ENCODE assay signal across 16 cellular contexts in genomic region chr11:1652026-1652425, GRCh38. TPM values are rescaled to one million over a fixed set of nuclear protein-coding genes. Genes with fewer than 3 reads are reported as not detected.
A peak's percentile ranks its signal among the peaks of the same experiment; 100 is the strongest.
DNase-seq lines count a peak whose midpoint lies in the region; TF ChIP-seq lines count a peak whose summit lies in the region.
"Had no signal": no experiment of that assay in that cellular context is flagged by ENCODE, and none has a peak within 500 bp of the region (broad histone marks: within the 10 kb centered on the region; RNA-seq: fewer than 3 reads in every experiment).

No MANE protein-coding gene starts in this region.

- H3K27ac Mint-ChIP-seq in Caco-2 (ENCODE audit: unreplicated experiment), result peak overlapping the region; percentile 42
- H3K27ac Mint-ChIP-seq: CD4-positive, CD25-positive, alpha-beta regulatory T cell had no signal

- POLR2A ChIA-PET in Caco-2 (lab: Charles Lee), result interaction anchor here (0.8 kb wide), 1 partner anchor 179 kb away, joined by 3 read pairs; no protein-coding TSS in a partner anchor

- no peak for TF ChIP-seq POLR2A in sigmoid colon (IDR thresholded peaks at IDR 0.05)

- H2BK12ac ChIP-seq in mesenchymal stem cell (ENCODE audit: low read length in 2 of 2), result peak overlapping the region in 1 of 2 experiments; percentile 64

- no peak overlapping the region for H3K4me3 ChIP-seq in Caco-2 (ENCODE audit: low read depth, low read length)
- no peak overlapping the region for H3K4me3 ChIP-seq in NT2/D1 (ENCODE audit: insufficient read length, low read depth)
- H3K4me3 ChIP-seq in mesenchymal stem cell (ENCODE audit: insufficient read depth in 1 of 2, low read depth in 1 of 2, low read length in 2 of 2), result no peak overlapping the region
- H3K4me3 ChIP-seq in sigmoid colon, result no peak overlapping the region
- H3K4me3 ChIP-seq: GM12878 had no signal

- peak overlapping the region; percentile 71 for H2BK15ac ChIP-seq in mesenchymal stem cell (ENCODE audit: low read depth, poor library complexity, severe bottlenecking)

- TF ChIP-seq CTCF in Caco-2 (IDR thresholded peaks at IDR 0.05; ENCODE audit: insufficient read depth in 1 of 2, low read depth in 1 of 2, low read length in 1 of 2, severe bottlenecking in 1 of 2, unreplicated experiment in 1 of 2) (no peak), sigmoid colon (IDR thresholded peaks at IDR 0.05) (no peak)

- H3K18ac ChIP-seq in mesenchymal stem cell (ENCODE audit: low read depth in 1 of 2, low read length in 2 of 2), result peak overlapping the region in 1 of 2 experiments; percentile 12

- 87% methylated on average over 19 of the region's 19 CpGs for WGBS in mesenchymal stem cell
- WGBS in sigmoid colon, 2 donors, result 86 to 88% methylated on average over 19 of the region's 19 CpGs

- no peaks in the 10 kb centered on the region for H3K27me3 Mint-ChIP-seq in Caco-2 (ENCODE audit: insufficient read depth, unreplicated experiment)

- BruUV-seq in Caco-2 (replicated peaks; lab: Mats Ljungman, UMichigan), result no TSS peak

- H2AFZ ChIP-seq in mesenchymal stem cell (ENCODE audit: low read depth, low read length), result no peak overlapping the region

- H3K9me3 Mint-ChIP-seq in Caco-2 (ENCODE audit: unreplicated experiment), result no peaks in the 10 kb centered on the region
- H3K9me3 Mint-ChIP-seq: CD4-positive, CD25-positive, alpha-beta regulatory T cell; IgD-negative memory B cell had no signal

- no peak overlapping the region for H2BK5ac ChIP-seq in mesenchymal stem cell (ENCODE audit: low read depth, low read length, poor library complexity, severe bottlenecking)

- H3K27ac ChIP-seq in mesenchymal stem cell (ENCODE audit: low read length, poor library complexity, severe bottlenecking) (no peak overlapping the region), sigmoid colon (no peak overlapping the region)

- H3K36me3 Mint-ChIP-seq in Caco-2 (ENCODE audit: insufficient read depth, unreplicated experiment), result no peaks in the 10 kb centered on the region
- H3K36me3 Mint-ChIP-seq: CD4-positive, CD25-positive, alpha-beta regulatory T cell had no signal

- H3K14ac ChIP-seq in mesenchymal stem cell (ENCODE audit: low read length in 2 of 2), result no peak overlapping the region

- H3K27me3 ChIP-seq in Caco-2 (replicated peaks; ENCODE audit: control insufficient read depth, insufficient read depth, low read length) (no peaks in the 10 kb centered on the region), NT2/D1 (ENCODE audit: insufficient read depth, insufficient read length) (peaks cover 19% of the 10 kb centered on the region), mesenchymal stem cell (ENCODE audit: control insufficient read depth in 1 of 2, insufficient read depth in 1 of 2, low read length in 2 of 2) (peaks cover 35 to 65% of the 10 kb centered on the region in 2 experiments), sigmoid colon (peaks cover 0 to 23% (median 0%) of the 10 kb centered on the region in 3 donors)

- H3K4me1 ChIP-seq in Caco-2 (peaks cover 37% of the 10 kb centered on the region), NT2/D1 (ENCODE audit: insufficient read depth, insufficient read length) (peaks cover 22% of the 10 kb centered on the region), mesenchymal stem cell (ENCODE audit: control insufficient read depth, insufficient read depth, low read depth, low read length) (peaks cover 12% of the 10 kb centered on the region), sigmoid colon (peaks cover 0 to 5% (median 4%) of the 10 kb centered on the region in 4 donors)

- DNase-seq in Caco-2 (peak in 1 of 2 experiments; percentile 37), NT2/D1 (ENCODE audit: low read depth, low spot score) (no peak), mesenchymal stem cell (no peak), sigmoid colon (peak; percentile 57), NCI-H1105 (lab: John Stamatoyannopoulos, UW) (no peak), NCI-H2227 (lab: John Stamatoyannopoulos, UW; ENCODE audit: unreplicated experiment) (no peak), HuH-7 (ENCODE audit: low spot score) (no peak)
- DNase-seq: NCI-H2171 had no signal

- intact Hi-C loops in Caco-2 (cut with micrococcal nuclease; ENCODE audit: unreplicated experiment), result loop anchor here (2.0 kb wide), 2 partner anchors 179 to 267 kb away; partner anchors contain the start of gene TNNT3
- intact Hi-C loops in sigmoid colon (cut with DNase I), result loop anchor here (1.0 to 5.0 kb wide), 3 partner anchors 41 to 500 kb away; no protein-coding TSS in a partner anchor

- H4K8ac ChIP-seq in mesenchymal stem cell (ENCODE audit: low read length), result peak overlapping the region; percentile 7

- peak overlapping the region; percentile 79 for H4K91ac ChIP-seq in mesenchymal stem cell (ENCODE audit: low read length)

- H3K9me3 ChIP-seq in Caco-2 (no peaks in the 10 kb centered on the region), NT2/D1 (ENCODE audit: insufficient read depth, low read length) (no peaks in the 10 kb centered on the region), mesenchymal stem cell (ENCODE audit: control insufficient read depth, low read length) (no peaks in the 10 kb centered on the region), sigmoid colon (no peaks in the 10 kb centered on the region)

- H3K4ac ChIP-seq in mesenchymal stem cell (ENCODE audit: low read depth in 1 of 2, low read length in 2 of 2), result no peak overlapping the region

- peaks cover 17% of the 10 kb centered on the region for H3K4me1 Mint-ChIP-seq in Caco-2 (ENCODE audit: low read depth, unreplicated experiment)
- H3K4me1 Mint-ChIP-seq: CD4-positive, CD25-positive, alpha-beta regulatory T cell had no signal

- H3K36me3 ChIP-seq in Caco-2 (ENCODE audit: control insufficient read depth, insufficient read depth, low read length), result no peaks in the 10 kb centered on the region
- H3K36me3 ChIP-seq in NT2/D1 (ENCODE audit: insufficient read depth, insufficient read length, low read length), result no peaks in the 10 kb centered on the region
- H3K36me3 ChIP-seq in mesenchymal stem cell (ENCODE audit: control insufficient read depth in 1 of 2, insufficient read depth in 2 of 2, low read depth in 1 of 2, low read length in 2 of 2), result no peaks in the 10 kb centered on the region
- H3K36me3 ChIP-seq in sigmoid colon, result no peaks in the 10 kb centered on the region

- no peaks in the 10 kb centered on the region for H3K79me1 ChIP-seq in mesenchymal stem cell (replicated peaks; ENCODE audit: low read length, poor library complexity, severe bottlenecking)

- CTCF ChIA-PET in Caco-2 (lab: Charles Lee), result interaction anchor here (0.5 to 5.5 kb wide), 44 partner anchors 12 to 507 kb away, joined by 3 to 188 read pairs (median 5); partner anchors contain the start of genes IGF2, MRPL23 and SYT8

- H3K4me2 ChIP-seq in mesenchymal stem cell (ENCODE audit: low read length, poor library complexity, severe bottlenecking), result no peak overlapping the region

- TF ChIP-seq EP300 in sigmoid colon (IDR thresholded peaks at IDR 0.05), result no peak

- no peak overlapping the region for H2AK5ac ChIP-seq in mesenchymal stem cell (ENCODE audit: low read length, severe bottlenecking)

- no peak overlapping the region for H3K23ac ChIP-seq in mesenchymal stem cell (ENCODE audit: low read length in 2 of 2)

- H2BK120ac ChIP-seq in mesenchymal stem cell (ENCODE audit: low read depth, low read length), result no peak overlapping the region

- H3K9ac ChIP-seq in NT2/D1 (ENCODE audit: insufficient read length, low read depth) (peak overlapping the region; percentile 18), mesenchymal stem cell (ENCODE audit: low read length) (no peak overlapping the region)

- no peak overlapping the region for H3K4me3 Mint-ChIP-seq in Caco-2 (ENCODE audit: unreplicated experiment)
- H3K4me3 Mint-ChIP-seq: CD4-positive, CD25-positive, alpha-beta regulatory T cell; IgD-negative memory B cell had no signal

RNA-seq across cellular contexts. Expression of gene KRTAP5-5, which starts 22.5 kb away (rescaled TPM):
- total RNA-seq in Caco-2 (2022), result not detected in 2 replicates
- polyA plus RNA-seq in mesenchymal stem cell (2013, experiment 1 of 2), result not detected
- polyA plus RNA-seq in mesenchymal stem cell (2013, experiment 2 of 2), result not detected
- total RNA-seq in sigmoid colon, result not detected
- polyA plus RNA-seq in sigmoid colon, result under 1 TPM in 2 of 3 donors, not detected in 1; 0.28 to 0.92 TPM
- total RNA-seq: A673; CD4-positive, CD25-positive, alpha-beta regulatory T cell; GM12878; Right ventricle myocardium superior; RPMI7951; SK-MEL-5 had no signal
- polyA plus RNA-seq: BJ; CD4-positive, CD25-positive, alpha-beta regulatory T cell; GM12878; IgD-negative memory B cell had no signal

RNA-seq across cellular contexts. Expression of gene KRTAP5-4, which starts 30.1 kb away (rescaled TPM):
- total RNA-seq in Caco-2 (2022) (not detected in 2 replicates), sigmoid colon (not detected)
- not detected for polyA plus RNA-seq in mesenchymal stem cell (2013, experiment 1 of 2)
- not detected for polyA plus RNA-seq in mesenchymal stem cell (2013, experiment 2 of 2)
- polyA plus RNA-seq in sigmoid colon, result not detected
- total RNA-seq: A673; CD4-positive, CD25-positive, alpha-beta regulatory T cell; GM12878; Right ventricle myocardium superior; RPMI7951; SK-MEL-5 had no signal
- polyA plus RNA-seq: BJ; CD4-positive, CD25-positive, alpha-beta regulatory T cell; GM12878; IgD-negative memory B cell had no signal

RNA-seq across cellular contexts. Expression of gene KRTAP5-3, which starts 43.8 kb away (rescaled TPM):
- not detected in 2 replicates for total RNA-seq in Caco-2 (2022)
- polyA plus RNA-seq in mesenchymal stem cell (2013, experiment 1 of 2), result not detected
- not detected for polyA plus RNA-seq in mesenchymal stem cell (2013, experiment 2 of 2)
- not detected for total RNA-seq in sigmoid colon
- not detected for polyA plus RNA-seq in sigmoid colon
- total RNA-seq: A673; CD4-positive, CD25-positive, alpha-beta regulatory T cell; GM12878; Right ventricle myocardium superior; RPMI7951; SK-MEL-5 had no signal
- polyA plus RNA-seq: BJ; CD4-positive, CD25-positive, alpha-beta regulatory T cell; GM12878; IgD-negative memory B cell had no signal

RNA-seq across cellular contexts. Expression of gene KRTAP5-6, which starts 45.0 kb away (rescaled TPM):
- not detected in 2 replicates for total RNA-seq in Caco-2 (2022)
- polyA plus RNA-seq in mesenchymal stem cell (2013, experiment 1 of 2), result not detected
- not detected for polyA plus RNA-seq in mesenchymal stem cell (2013, experiment 2 of 2)
- not detected for total RNA-seq in sigmoid colon
- not detected for polyA plus RNA-seq in sigmoid colon
- total RNA-seq: A673; CD4-positive, CD25-positive, alpha-beta regulatory T cell; GM12878; Right ventricle myocardium superior; RPMI7951; SK-MEL-5 had no signal
- polyA plus RNA-seq: BJ; CD4-positive, CD25-positive, alpha-beta regulatory T cell; GM12878; IgD-negative memory B cell had no signal

RNA-seq across cellular contexts. Expression of gene KRTAP5-2, which starts 53.9 kb away (rescaled TPM):
- not detected in 2 replicates for total RNA-seq in Caco-2 (2022)
- polyA plus RNA-seq in mesenchymal stem cell (2013, experiment 1 of 2), result not detected
- polyA plus RNA-seq in mesenchymal stem cell (2013, experiment 2 of 2), result not detected
- total RNA-seq in sigmoid colon, result not detected
- polyA plus RNA-seq in sigmoid colon, result under 1 TPM in 1 of 3 donors, not detected in 2; 0.29 TPM
- total RNA-seq: A673, GM12878, Right ventricle myocardium superior, RPMI7951 had no signal
- polyA plus RNA-seq: BJ; CD4-positive, CD25-positive, alpha-beta regulatory T cell; GM12878; IgD-negative memory B cell had no signal
